Comparison of ENCODE assay signal across 16 cellular contexts in the genomic region with DNA sequence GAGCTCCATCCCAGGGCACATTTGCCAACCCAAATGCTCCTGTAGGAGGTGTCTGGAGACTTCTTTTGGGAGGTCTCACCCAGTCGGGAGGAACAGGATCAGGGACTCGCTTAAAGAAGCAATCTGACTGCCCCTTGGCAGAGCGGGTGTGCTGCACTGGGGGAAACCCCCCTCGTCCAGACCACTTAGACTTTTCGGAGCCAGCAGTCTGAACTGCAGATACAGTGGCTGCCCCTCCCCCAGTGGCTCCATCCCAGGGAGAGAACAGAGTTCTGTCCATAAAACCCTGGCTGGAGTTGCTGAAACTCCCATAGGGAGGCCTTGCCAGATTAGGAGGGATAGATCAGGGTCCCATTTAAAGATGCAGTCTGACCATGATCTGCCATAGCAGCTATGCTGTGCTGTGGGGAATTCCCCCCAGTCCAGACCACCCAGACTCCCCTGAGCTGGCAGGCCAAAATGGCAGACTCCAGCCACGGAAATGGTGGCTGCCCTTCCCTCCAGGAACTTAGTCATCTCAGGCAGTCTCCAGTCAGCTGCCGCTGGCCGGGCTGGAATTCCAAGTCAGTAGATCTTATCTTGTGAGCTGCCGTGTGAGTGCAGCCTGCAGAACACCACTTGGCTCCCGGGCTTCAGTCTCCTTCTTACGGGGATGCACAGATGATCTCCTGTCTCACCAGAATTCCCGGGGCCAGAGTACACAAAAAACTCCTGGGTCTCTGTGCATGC.
A peak's percentile ranks its signal among the peaks of the same experiment; 100 is the strongest.
DNase-seq lines count a peak whose midpoint lies in the region; ATAC-seq and TF ChIP-seq lines count a peak whose summit lies in the region.
"Had no signal": no experiment of that assay in that cellular context is flagged by ENCODE, and none has a peak within 500 bp of the region (broad histone marks: within the 10 kb centered on the region; RNA-seq: fewer than 3 reads in every experiment).

No MANE protein-coding gene starts in this region.

- TF ChIP-seq CTCF in BJ (IDR thresholded peaks at IDR 0.05; ENCODE audit: insufficient read depth, low read depth, low read length) (no peak), IMR-90 (conservative IDR thresholded peaks at IDR 0.05; ENCODE audit: low read depth, low read length) (no peak), spleen (IDR thresholded peaks at IDR 0.05 in 8 of 11, conservative IDR thresholded peaks at IDR 0.05 in 3 of 11) (no peak), H9 (conservative IDR thresholded peaks at IDR 0.05) (no peak)

- DNase-seq in BJ (ENCODE audit: low read depth) (peak; percentile 12), IMR-90 (peak; percentile 27), dedifferentiated amniotic fluid mesenchymal stem cell (ENCODE audit: extremely low spot score) (peak; percentile 20), myocyte (ENCODE audit: low read depth) (peak; percentile 59), spleen (no peak), KBM-7 (no peak), H9 (no peak)
- DNase-seq: CD4-positive, alpha-beta memory T cell; NCI-H1436 treated with DMSO at 0.1 percent for 48 hours; psoas muscle had no signal

- no TSS peak for BruUV-seq in IMR-90 (replicated peaks; lab: Mats Ljungman, UMichigan)

- H4K91ac ChIP-seq in IMR-90 (ENCODE audit: insufficient read depth, low read depth, low read length), result no peak overlapping the region; the same call in 1 of the 2 replicates
- H4K91ac ChIP-seq in H9 (ENCODE audit: insufficient read length, low read depth, low read length), result no peak overlapping the region

- no peak overlapping the region for H4K5ac ChIP-seq in IMR-90 (ENCODE audit: low read depth, low read length)
- no peak overlapping the region for H4K5ac ChIP-seq in H9 (ENCODE audit: insufficient read length, low read depth, low read length)

- H4K8ac ChIP-seq in IMR-90 (ENCODE audit: low read depth in 2 of 2, low read length in 2 of 2) (0 out of 4 replicates have a peak overlapping the region, but pooled peaks of 1 of the 2 experiments have one; percentile 25), H9 (replicated peaks; ENCODE audit: insufficient read length, low read depth, low read length) (no peak overlapping the region)

- POLR2A ChIA-PET in BJ (lab: Charles Lee), result no interaction called here
- POLR2A ChIA-PET in IMR-90 (lab: Charles Lee; ENCODE audit: unreplicated experiment), result no interaction called here

- peaks cover 14 to 32% of the 10 kb centered on the region in 2 experiments for H3K9me3 Mint-ChIP-seq in H9

- intact Hi-C loops in IMR-90 (cut with micrococcal nuclease) (no loop called here), spleen (cut with DNase I; ENCODE audit: low total_unique reads) (no loop called here)

- H3K4ac ChIP-seq in IMR-90 (ENCODE audit: low read depth, low read length), result no peak overlapping the region
- no peak overlapping the region for H3K4ac ChIP-seq in H9 (ENCODE audit: low read depth, low read length)

- no peaks in the 10 kb centered on the region for H3K79me2 ChIP-seq in H9 (ENCODE audit: insufficient read depth, low read length)

- no peak overlapping the region for H3K18ac ChIP-seq in IMR-90 (ENCODE audit: low read depth, low read length)
- H3K18ac ChIP-seq in H9 (ENCODE audit: insufficient read length, low read depth, low read length), result no peak overlapping the region

- no peaks in the 10 kb centered on the region for H4K20me1 ChIP-seq in IMR-90 (ENCODE audit: insufficient read depth, low read length)
- no peaks in the 10 kb centered on the region for H4K20me1 ChIP-seq in H9 (ENCODE audit: control insufficient read depth, insufficient read depth, insufficient read length)

- no peak overlapping the region for H3T11ph ChIP-seq in H9 (ENCODE audit: low read length)

- dilution Hi-C loops in IMR-90 (cut with HindIII; ENCODE audit: low sequenced_read_pairs, unreplicated experiment), result no loop called here

- TF ChIP-seq POLR2A in IMR-90 (IDR thresholded peaks at IDR 0.05; ENCODE audit: low read depth, low read length) (no peak), spleen (IDR thresholded peaks at IDR 0.05) (no peak)

- peak overlapping the region; percentile 81 for H2AFZ ChIP-seq in IMR-90 (replicated peaks; ENCODE audit: low read length, poor library complexity)
- no peak overlapping the region for H2AFZ ChIP-seq in H9 (ENCODE audit: low read length)

- H3K36me3 ChIP-seq in BJ (ENCODE audit: control insufficient read depth, insufficient read depth, low read length), result no peaks in the 10 kb centered on the region
- H3K36me3 ChIP-seq in IMR-90 (ENCODE audit: control insufficient read depth, insufficient read depth, low read length), result no peaks in the 10 kb centered on the region
- H3K36me3 ChIP-seq in spleen, result no peaks in the 10 kb centered on the region

- H3K79me1 ChIP-seq in IMR-90 (ENCODE audit: low read depth in 1 of 2, low read length in 2 of 2), result no peaks in the 10 kb centered on the region
- no peaks in the 10 kb centered on the region for H3K79me1 ChIP-seq in H9 (ENCODE audit: insufficient read depth, low read depth, low read length, poor library complexity, severe bottlenecking)

- no peak overlapping the region for H3K4me2 ChIP-seq in IMR-90 (ENCODE audit: low read depth, low read length)
- H3K4me2 ChIP-seq in H9 (ENCODE audit: insufficient read depth, insufficient read length, low read length), result no peak overlapping the region

- H3K36me3 Mint-ChIP-seq in H9 (ENCODE audit: insufficient read depth in 1 of 3, low read depth in 3 of 3), result peaks cover 6 to 14% (median 7%) of the 10 kb centered on the region in 3 experiments; a peak in 5 of 7 replicates
- H3K36me3 Mint-ChIP-seq: activated naive CD4-positive, alpha-beta T cell treated with anti-CD3 and anti-CD28 coated beads, Interleukin-2, amount 50 U/mL, for 24 hours; CD4-positive, alpha-beta memory T cell; stimulated activated memory B cell treated with anti-CD40 and anti-IgM and Interleukin-4, amounts not matched to agents 10 μg/mL and 1 μg/mL and 100 μg/mL, for 72 hours had no signal

- H2BK5ac ChIP-seq in IMR-90 (ENCODE audit: low read depth, low read length, poor library complexity, severe bottlenecking) (no peak overlapping the region), H9 (ENCODE audit: insufficient read length, low read length) (no peak overlapping the region)

- H2BK15ac ChIP-seq in IMR-90 (ENCODE audit: low read depth, low read length), result no peak overlapping the region
- H2BK15ac ChIP-seq in H9 (ENCODE audit: low read depth, low read length), result no peak overlapping the region

- H2BK12ac ChIP-seq in H9 (ENCODE audit: insufficient read length, low read depth, low read length), result no peak overlapping the region

- no peak overlapping the region for H3K23ac ChIP-seq in IMR-90 (ENCODE audit: low read depth, low read length)
- H3K23ac ChIP-seq in H9 (ENCODE audit: insufficient read length, low read depth, low read length), result no peak overlapping the region

- H3K4me1 ChIP-seq in IMR-90 (ENCODE audit: control insufficient read depth, insufficient read depth, low read length) (no peaks in the 10 kb centered on the region), spleen (no peaks in the 10 kb centered on the region), H9 (ENCODE audit: insufficient read depth, low read length) (no peaks in the 10 kb centered on the region)
- H3K4me1 ChIP-seq: psoas muscle had no signal

- H3K14ac ChIP-seq in IMR-90 (replicated peaks; ENCODE audit: low read depth, low read length), result no peak overlapping the region
- no peak overlapping the region for H3K14ac ChIP-seq in H9 (ENCODE audit: insufficient read depth, low read length)

- H2BK120ac ChIP-seq in IMR-90 (ENCODE audit: low read depth, low read length), result peak overlapping the region; percentile 8; the same call in 1 of the 2 replicates
- no peak overlapping the region for H2BK120ac ChIP-seq in H9 (ENCODE audit: low read depth, low read length, poor library complexity, severe bottlenecking)

- no peaks in the 10 kb centered on the region for H3K9me1 ChIP-seq in IMR-90 (ENCODE audit: insufficient read depth, low read length)

- WGBS in IMR-90 (ENCODE audit: extremely low coverage in 2 of 2, insufficient read length in 1 of 2), 2 experiments, result 46% methylated on average over 6 of the region's 12 CpGs; no CpG with 5 or more reads in 1 of the 2 experiments
- WGBS in spleen, 5 donors, result 64 to 82% (median 79%) methylated on average over 7 to 12 of the region's 12 CpGs
- no CpG with 5 or more reads among the region's 12 CpGs for WGBS in H9 (ENCODE audit: extremely low coverage, insufficient read length, low lambda C conversion rate)

- H2AK9ac ChIP-seq in IMR-90 (replicated peaks; ENCODE audit: low read depth, low read length, poor library complexity), result no peak overlapping the region

- H3K9me3 ChIP-seq in IMR-90 (ENCODE audit: control insufficient read depth, insufficient read depth, low read length) (0 out of 2 replicates have a peak, but pooled peaks cover 3% of the 10 kb centered on the region), spleen (peaks cover 0 to 43% (median 26%) of the 10 kb centered on the region in 8 donors), H9 (ENCODE audit: control insufficient read depth, low read depth, low read length) (peaks cover 6% of the 10 kb centered on the region)
- H3K9me3 ChIP-seq: psoas muscle had no signal

- H3K56ac ChIP-seq in IMR-90 (ENCODE audit: extremely low read depth, insufficient read depth, low read length), result no peak overlapping the region
- H3K56ac ChIP-seq in H9 (ENCODE audit: insufficient read length, low read depth, low read length), result no peak overlapping the region

- no peak for TF ChIP-seq RAD21 in IMR-90 (IDR thresholded peaks at IDR 0.05; ENCODE audit: low read length)

- ATAC-seq in IMR-90 (ENCODE audit: low read depth), result peak; percentile 68
- no peak for ATAC-seq in GM18498 (IDR thresholded peaks at IDR 0.05; ENCODE audit: unreplicated experiment)
- ATAC-seq: psoas muscle; Right ventricle myocardium inferior; stimulated activated memory B cell treated with anti-CD40 and anti-IgM and Interleukin-4, amounts not matched to agents 10 μg/mL and 1 μg/mL and 100 μg/mL, for 72 hours had no signal

- H3K4me3 Mint-ChIP-seq in H9, result no peak overlapping the region
- H3K4me3 Mint-ChIP-seq: activated naive CD4-positive, alpha-beta T cell treated with anti-CD3 and anti-CD28 coated beads, Interleukin-2, amount 50 U/mL, for 24 hours; CD4-positive, alpha-beta memory T cell; IgD-negative memory B cell; stimulated activated memory B cell treated with anti-CD40 and anti-IgM and Interleukin-4, amounts not matched to agents 10 μg/mL and 1 μg/mL and 100 μg/mL, for 72 hours had no signal

- in situ Hi-C loops in IMR-90 (cut with MboI; ENCODE audit: low sequenced_read_pairs) (no loop called here), KBM-7 (cut with MboI; ENCODE audit: low pct_unique_long_range_greater_than_20kb, low sequenced_read_pairs) (no loop called here)

- H3K9ac ChIP-seq in IMR-90 (ENCODE audit: low read depth, low read length), result no peak overlapping the region
- H3K9ac ChIP-seq in H9 (ENCODE audit: extremely low read depth, insufficient read length, low read length), result no peak overlapping the region

- CTCF ChIA-PET in BJ (lab: Yijun Ruan, JAX) (interaction anchor here (0.8 to 2.3 kb wide), 2 partner anchors 10 to 20 kb away, joined by 3 to 7 read pairs; no protein-coding TSS in a partner anchor), IMR-90 (lab: Yijun Ruan, JAX) (no interaction called here)

- H3K27ac ChIP-seq in IMR-90 (ENCODE audit: insufficient read depth, low read length) (no peak overlapping the region), spleen (no peak overlapping the region), H9 (ENCODE audit: insufficient read length, low read depth, low read length) (no peak overlapping the region)
- H3K27ac ChIP-seq: psoas muscle, VCaP had no signal

- peaks cover 2% of the 10 kb centered on the region for H3K27me3 Mint-ChIP-seq in H9 (ENCODE audit: low read depth)
- H3K27me3 Mint-ChIP-seq: CD4-positive, alpha-beta memory T cell; IgD-negative memory B cell; stimulated activated memory B cell treated with anti-CD40 and anti-IgM and Interleukin-4, amounts not matched to agents 10 μg/mL and 1 μg/mL and 100 μg/mL, for 72 hours had no signal

- H3K27ac Mint-ChIP-seq in H9, result no peak overlapping the region
- H3K27ac Mint-ChIP-seq: activated naive CD4-positive, alpha-beta T cell treated with anti-CD3 and anti-CD28 coated beads, Interleukin-2, amount 50 U/mL, for 24 hours; IgD-negative memory B cell; stimulated activated memory B cell treated with anti-CD40 and anti-IgM and Interleukin-4, amounts not matched to agents 10 μg/mL and 1 μg/mL and 100 μg/mL, for 72 hours had no signal

- no peaks in the 10 kb centered on the region for H3K4me1 Mint-ChIP-seq in H9
- H3K4me1 Mint-ChIP-seq: activated naive CD4-positive, alpha-beta T cell treated with anti-CD3 and anti-CD28 coated beads, Interleukin-2, amount 50 U/mL, for 24 hours; CD4-positive, alpha-beta memory T cell; stimulated activated memory B cell treated with anti-CD40 and anti-IgM and Interleukin-4, amounts not matched to agents 10 μg/mL and 1 μg/mL and 100 μg/mL, for 72 hours had no signal

- H3K4me3 ChIP-seq in BJ (ENCODE audit: low read depth, low read length), result no peak overlapping the region
- H3K4me3 ChIP-seq in IMR-90 (ENCODE audit: insufficient read depth, low read depth, low read length), result no peak overlapping the region
- H3K4me3 ChIP-seq in spleen, result no peak overlapping the region
- H3K4me3 ChIP-seq: psoas muscle had no signal

- H2AK5ac ChIP-seq in IMR-90 (ENCODE audit: low read depth, low read length) (no peak overlapping the region), H9 (ENCODE audit: insufficient read length, low read length) (no peak overlapping the region)

- H3K27me3 ChIP-seq in BJ (ENCODE audit: control insufficient read depth, insufficient read depth, low read length) (no peaks in the 10 kb centered on the region), IMR-90 (ENCODE audit: control insufficient read depth, insufficient read depth, low read length) (no peaks in the 10 kb centered on the region), spleen (replicated peaks in 1 of 7) (no peaks in the 10 kb centered on the region), H9 (ENCODE audit: insufficient read depth, low read length) (no peaks in the 10 kb centered on the region)

- no peaks in the 10 kb centered on the region for H3K23me2 ChIP-seq in H9 (ENCODE audit: insufficient read length, low read depth, low read length, poor library complexity, severe bottlenecking)

- no peak overlapping the region for H2BK20ac ChIP-seq in IMR-90 (ENCODE audit: low read depth, low read length)
- H2BK20ac ChIP-seq in H9 (ENCODE audit: low read depth, low read length, poor library complexity, severe bottlenecking), result no peak overlapping the region

Comparison
In these comparisons a context has a peak if more than half of its experiments do, and no peak if none do; other contexts are left out.
1. DNase-seq: peak in BJ (single experiment), IMR-90 (single experiment), dedifferentiated amniotic fluid mesenchymal stem cell (single experiment) and myocyte (single experiment); none in spleen (single experiment), KBM-7 (single experiment) and H9 (single experiment).